8 cellular contexts compared by ENCODE assay signal in genomic region chr2:62787381-62787780, GRCh38.
DNase-seq lines count a peak whose midpoint lies in the region; ATAC-seq and TF ChIP-seq lines count a peak whose summit lies in the region.

No MANE protein-coding gene starts in this region.

- CTCF ChIA-PET in GM10248 (lab: Yijun Ruan, JAX) = interaction anchor here (0.7 to 2.6 kb wide), 15 partner anchors 10 to 701 kb away, joined by 3 to 15 read pairs (median 3); partner anchors contain the start of gene TMEM17

- H3K27me3 Mint-ChIP-seq in chondrocyte (ENCODE audit: low read depth) = no peaks in the 10 kb centered on the region

- ATAC-seq in HG02623 (IDR thresholded peaks at IDR 0.05; ENCODE audit: unreplicated experiment) (peak; percentile 62), HG03039 (IDR thresholded peaks at IDR 0.05; ENCODE audit: unreplicated experiment) (no peak)

- H3K36me3 Mint-ChIP-seq in chondrocyte (ENCODE audit: low read depth) = peaks cover 2% of the 10 kb centered on the region

- peak; percentile 49 for TF ChIP-seq CTCF in GM10248 (IDR thresholded peaks at IDR 0.05; ENCODE audit: control extremely low read depth, extremely low read depth, low read depth, missing control alignments)
- TF ChIP-seq CTCF in chondrocyte (IDR thresholded peaks at IDR 0.05) = peak; percentile 80

- no peak overlapping the region for H3K4me3 Mint-ChIP-seq in chondrocyte (ENCODE audit: unreplicated experiment)

- DNase-seq in GM10248 (ENCODE audit: extremely low spot score) (peak; percentile 22), NCI-H526 (lab: John Stamatoyannopoulos, UW) (peak; percentile 45 to 68), chondrocyte (ENCODE audit: low spot score) (no peak), midbrain (lab: John Stamatoyannopoulos, UW) (peak; percentile 64)
- no peak for DNase-seq in activated CD4-positive, alpha-beta T cell treated with anti-CD3 and anti-CD28 coated beads for 1 hour
- no peak for DNase-seq in activated CD4-positive, alpha-beta T cell treated with anti-CD3 and anti-CD28 coated beads, Interleukin-2, amount 50 U/mL, for 1 hour

- POLR2A ChIA-PET in GM10248 (lab: Yijun Ruan, JAX) = no interaction called here

- H3K27ac Mint-ChIP-seq in chondrocyte (ENCODE audit: unreplicated experiment) = no peak overlapping the region

- H3K4me1 Mint-ChIP-seq in chondrocyte (ENCODE audit: low read depth) = peaks cover 12% of the 10 kb centered on the region

- H3K9me3 Mint-ChIP-seq in chondrocyte (ENCODE audit: low read depth) = no peaks in the 10 kb centered on the region

Comparison
In these comparisons a context has a peak if more than half of its experiments do, and no peak if none do; other contexts are left out.
1. DNase-seq: peak in GM10248 (single experiment), NCI-H526 (2 of 2) and midbrain (single experiment); none in chondrocyte (single experiment), activated CD4-positive, alpha-beta T cell treated with anti-CD3 and anti-CD28 coated beads for 1 hour (single experiment) and activated CD4-positive, alpha-beta T cell treated with anti-CD3 and anti-CD28 coated beads, Interleukin-2, amount 50 U/mL, for 1 hour (single experiment).